In genomic region chr12:67323007-67323406, GRCh38 we compare ENCODE assay signal across 1 cellular context.
TF ChIP-seq lines count a peak whose summit lies in the region.

No MANE protein-coding gene starts in this region.

TF ChIP-seq in SK-N-SH treated with all-trans-retinoic acid at 6 μM for 48 hours, 23 proteins besides CTCF, POLR2A, EP300 and RAD21 (continued from another document):
- TF ChIP-seq, protein P1, sequence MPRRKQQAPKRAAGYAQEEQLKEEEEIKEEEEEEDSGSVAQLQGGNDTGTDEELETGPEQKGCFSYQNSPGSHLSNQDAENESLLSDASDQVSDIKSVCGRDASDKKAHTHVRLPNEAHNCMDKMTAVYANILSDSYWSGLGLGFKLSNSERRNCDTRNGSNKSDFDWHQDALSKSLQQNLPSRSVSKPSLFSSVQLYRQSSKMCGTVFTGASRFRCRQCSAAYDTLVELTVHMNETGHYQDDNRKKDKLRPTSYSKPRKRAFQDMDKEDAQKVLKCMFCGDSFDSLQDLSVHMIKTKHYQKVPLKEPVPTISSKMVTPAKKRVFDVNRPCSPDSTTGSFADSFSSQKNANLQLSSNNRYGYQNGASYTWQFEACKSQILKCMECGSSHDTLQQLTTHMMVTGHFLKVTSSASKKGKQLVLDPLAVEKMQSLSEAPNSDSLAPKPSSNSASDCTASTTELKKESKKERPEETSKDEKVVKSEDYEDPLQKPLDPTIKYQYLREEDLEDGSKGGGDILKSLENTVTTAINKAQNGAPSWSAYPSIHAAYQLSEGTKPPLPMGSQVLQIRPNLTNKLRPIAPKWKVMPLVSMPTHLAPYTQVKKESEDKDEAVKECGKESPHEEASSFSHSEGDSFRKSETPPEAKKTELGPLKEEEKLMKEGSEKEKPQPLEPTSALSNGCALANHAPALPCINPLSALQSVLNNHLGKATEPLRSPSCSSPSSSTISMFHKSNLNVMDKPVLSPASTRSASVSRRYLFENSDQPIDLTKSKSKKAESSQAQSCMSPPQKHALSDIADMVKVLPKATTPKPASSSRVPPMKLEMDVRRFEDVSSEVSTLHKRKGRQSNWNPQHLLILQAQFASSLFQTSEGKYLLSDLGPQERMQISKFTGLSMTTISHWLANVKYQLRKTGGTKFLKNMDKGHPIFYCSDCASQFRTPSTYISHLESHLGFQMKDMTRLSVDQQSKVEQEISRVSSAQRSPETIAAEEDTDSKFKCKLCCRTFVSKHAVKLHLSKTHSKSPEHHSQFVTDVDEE (CRISPR knock-in tag; IDR thresholded peaks at IDR 0.05), result no peak
- TF ChIP-seq ZNF70 (CRISPR knock-in tag; IDR thresholded peaks at IDR 0.05), result no peak
- TF ChIP-seq, protein P2, sequence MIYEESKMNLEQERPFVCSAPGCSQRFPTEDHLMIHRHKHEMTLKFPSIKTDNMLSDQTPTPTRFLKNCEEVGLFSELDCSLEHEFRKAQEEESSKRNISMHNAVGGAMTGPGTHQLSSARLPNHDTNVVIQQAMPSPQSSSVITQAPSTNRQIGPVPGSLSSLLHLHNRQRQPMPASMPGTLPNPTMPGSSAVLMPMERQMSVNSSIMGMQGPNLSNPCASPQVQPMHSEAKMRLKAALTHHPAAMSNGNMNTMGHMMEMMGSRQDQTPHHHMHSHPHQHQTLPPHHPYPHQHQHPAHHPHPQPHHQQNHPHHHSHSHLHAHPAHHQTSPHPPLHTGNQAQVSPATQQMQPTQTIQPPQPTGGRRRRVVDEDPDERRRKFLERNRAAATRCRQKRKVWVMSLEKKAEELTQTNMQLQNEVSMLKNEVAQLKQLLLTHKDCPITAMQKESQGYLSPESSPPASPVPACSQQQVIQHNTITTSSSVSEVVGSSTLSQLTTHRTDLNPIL (CRISPR knock-in tag; IDR thresholded peaks at IDR 0.05; ENCODE audit: low read depth), result no peak
- no peak for TF ChIP-seq CSDC2 (CRISPR knock-in tag; IDR thresholded peaks at IDR 0.05)
TF ChIP-seq in SK-N-SH treated with all-trans-retinoic acid at 6 μM for 48 hours: peak in this region for 0.
